In genomic region chr1:211066781-211067384, GRCh38 we compare ENCODE assay signal across 21 cellular contexts.
"Had no signal": no experiment of that assay in that cellular context is flagged by ENCODE, and none has a peak within 500 bp of the region (broad histone marks: within the 10 kb centered on the region; RNA-seq: fewer than 3 reads in every experiment).

No MANE protein-coding gene starts in this region.

- H3K4me3 ChIP-seq: gastrocnemius medialis, heart right ventricle, lung, psoas muscle, right lobe of liver, tibial artery, upper lobe of left lung, uterus had no signal

- H3K27ac ChIP-seq: gastrocnemius medialis, heart right ventricle, parathyroid adenoma, psoas muscle, right lobe of liver, tibial artery, upper lobe of left lung, uterus had no signal

- FAIRE-seq: endometrium, kidney had no signal

- H3K4me1 ChIP-seq: gastrocnemius medialis, heart right ventricle, parathyroid adenoma, psoas muscle, right lobe of liver, tibial artery, upper lobe of left lung, uterus had no signal

- H2AFZ ChIP-seq: parathyroid adenoma had no signal

- H3K36me3 ChIP-seq: gastrocnemius medialis, heart right ventricle, right lobe of liver, tibial artery, upper lobe of left lung, uterus had no signal

- H3K27me3 ChIP-seq: gastrocnemius medialis, heart right ventricle, right lobe of liver, tibial artery, upper lobe of left lung, uterus had no signal

- ATAC-seq: esophagus mucosa, gastrocnemius medialis, heart right ventricle, left cardiac atrium, left ventricle myocardium superior, psoas muscle, right lobe of liver had no signal

- DNase-seq: effector memory CD4-positive, alpha-beta T cell; gastrocnemius medialis; heart right ventricle; hypothalamus; immature natural killer cell; kidney; left cardiac atrium; left ventricle myocardium superior; mesenchymal stem cell; naive B cell; psoas muscle; retina; right lobe of liver; stimulated activated CD4-positive, alpha-beta T cell treated with anti-CD3 and anti-CD28 coated beads, Interleukin-4, amount 100 ng/mL, for 1 hour; tibial artery; upper lobe of left lung; uterus had no signal

- H3K9ac ChIP-seq: parathyroid adenoma had no signal

- H3K9me3 ChIP-seq: gastrocnemius medialis, psoas muscle, right lobe of liver, upper lobe of left lung, uterus had no signal

- H3K79me2 ChIP-seq: parathyroid adenoma had no signal
